Comparison of ENCODE assay signal across 18 cellular contexts in genomic region chr5:157038568-157039187, GRCh38. TPM values are rescaled to one million over a fixed set of nuclear protein-coding genes. Genes with fewer than 3 reads are reported as not detected.
A peak's percentile ranks its signal among the peaks of the same experiment; 100 is the strongest.
DNase-seq lines count a peak whose midpoint lies in the region; ATAC-seq, FAIRE-seq and TF ChIP-seq lines count a peak whose summit lies in the region.
"Had no signal": no experiment of that assay in that cellular context is flagged by ENCODE, and none has a peak within 500 bp of the region (broad histone marks: within the 10 kb centered on the region; RNA-seq: fewer than 3 reads in every experiment).

No MANE protein-coding gene starts in this region.

- intact Hi-C loops in activated T-helper 2 cell treated with anti-CD3 and anti-CD28 coated beads, Interferon-gamma antibody, Interleukin-2, Interleukin-4, amounts not matched to agents 10 μg/mL and 5 μg/mL and 100 μg/mL, durations not matched to agents 14 hours and 24 hours and 36 hours (cut with micrococcal nuclease), result no loop called here

- peaks cover 30% of the 10 kb centered on the region for H3K4me1 Mint-ChIP-seq in activated T-helper 2 cell treated with anti-CD3 and anti-CD28 coated beads, Interferon-gamma antibody, Interleukin-2, Interleukin-4, amounts not matched to agents 10 μg/mL and 5 μg/mL and 100 μg/mL, durations not matched to agents 14 hours and 24 hours and 36 hours (ENCODE audit: low read depth)

- H3K9me3 Mint-ChIP-seq in activated T-helper 2 cell treated with anti-CD3 and anti-CD28 coated beads, Interferon-gamma antibody, Interleukin-2, Interleukin-4, amounts not matched to agents 10 μg/mL and 5 μg/mL and 100 μg/mL, durations not matched to agents 14 hours and 24 hours and 36 hours, result no peaks in the 10 kb centered on the region
- H3K9me3 Mint-ChIP-seq: activated B cell treated with CpG ODN at 0.5 μM for 24 hours, type B pancreatic cell had no signal

- DNase-seq in ACHN (peak; percentile 72), GM12891 (ENCODE audit: insufficient read length, low spot score) (no peak), NCI-H748 treated with DMSO at 0.1 percent for 48 hours (lab: John Stamatoyannopoulos, UW) (no peak)
- DNase-seq in activated T-helper 2 cell treated with anti-CD3 and anti-CD28 coated beads, Interferon-gamma antibody, Interleukin-2, Interleukin-4, amounts not matched to agents 10 μg/mL and 5 μg/mL and 100 μg/mL, durations not matched to agents 14 hours and 24 hours and 36 hours (ENCODE audit: low spot score), result no peak
- DNase-seq: activated B cell treated with CpG ODN at 0.5 μM for 24 hours; activated T-cell treated with anti-CD3 and anti-CD28 coated beads, Interleukin-2, amount 50 U/mL, for 1 hour; amniotic stem cell; MG63; NCI-H2029 treated with DMSO at 0.1 percent for 48 hours; NCI-H526; sigmoid colon; stimulated activated CD4-positive, alpha-beta T cell treated with anti-CD3 and anti-CD28 coated beads, Interleukin-4, amount 100 ng/mL, for 24 hours had no signal

- peak overlapping the region; percentile 5 for H3K27ac Mint-ChIP-seq in activated T-helper 2 cell treated with anti-CD3 and anti-CD28 coated beads, Interferon-gamma antibody, Interleukin-2, Interleukin-4, amounts not matched to agents 10 μg/mL and 5 μg/mL and 100 μg/mL, durations not matched to agents 14 hours and 24 hours and 36 hours
- H3K27ac Mint-ChIP-seq: activated B cell treated with CpG ODN at 0.5 μM for 24 hours, type B pancreatic cell had no signal

- peak; percentile 44 for ATAC-seq in HG02798 (IDR thresholded peaks at IDR 0.05; ENCODE audit: poor library complexity, unreplicated experiment)
- ATAC-seq in HG03045 (IDR thresholded peaks at IDR 0.05; ENCODE audit: unreplicated experiment), result no peak
- ATAC-seq in HG03439 (IDR thresholded peaks at IDR 0.05; ENCODE audit: unreplicated experiment), result no peak
- no peak for ATAC-seq in GM18520 (IDR thresholded peaks at IDR 0.05; ENCODE audit: unreplicated experiment)
- ATAC-seq: Panc1 had no signal

- FAIRE-seq in GM12891 (lab: Jason Lieb, UNC), result peak; percentile 33

- TF ChIP-seq POLR2A in GM12891 (IDR thresholded peaks at IDR 0.05; ENCODE audit: low read depth, low read length), result no peak

- in situ Hi-C loops in ACHN (cut with HindIII; ENCODE audit: low pct_ligation_motif_present, low pct_unique_long_range_greater_than_20kb, low sequenced_read_pairs), result no loop called here

- no peak overlapping the region for H3K4me3 Mint-ChIP-seq in activated T-helper 2 cell treated with anti-CD3 and anti-CD28 coated beads, Interferon-gamma antibody, Interleukin-2, Interleukin-4, amounts not matched to agents 10 μg/mL and 5 μg/mL and 100 μg/mL, durations not matched to agents 14 hours and 24 hours and 36 hours (ENCODE audit: low read depth)
- H3K4me3 Mint-ChIP-seq: activated B cell treated with CpG ODN at 0.5 μM for 24 hours, type B pancreatic cell had no signal

- no peaks in the 10 kb centered on the region for H3K27me3 Mint-ChIP-seq in activated T-helper 2 cell treated with anti-CD3 and anti-CD28 coated beads, Interferon-gamma antibody, Interleukin-2, Interleukin-4, amounts not matched to agents 10 μg/mL and 5 μg/mL and 100 μg/mL, durations not matched to agents 14 hours and 24 hours and 36 hours (ENCODE audit: low read depth)
- H3K27me3 Mint-ChIP-seq: activated B cell treated with CpG ODN at 0.5 μM for 24 hours, type B pancreatic cell had no signal

- peaks cover 10% of the 10 kb centered on the region for H3K36me3 Mint-ChIP-seq in activated T-helper 2 cell treated with anti-CD3 and anti-CD28 coated beads, Interferon-gamma antibody, Interleukin-2, Interleukin-4, amounts not matched to agents 10 μg/mL and 5 μg/mL and 100 μg/mL, durations not matched to agents 14 hours and 24 hours and 36 hours (ENCODE audit: low read depth)
- H3K36me3 Mint-ChIP-seq: type B pancreatic cell had no signal

TF ChIP-seq in GM12891, 5 proteins besides CTCF, POLR2A, EP300 and RAD21:
- TF ChIP-seq TAF1 (IDR thresholded peaks at IDR 0.05; ENCODE audit: low read depth, low read length) (no peak), PAX5 (IDR thresholded peaks at IDR 0.05; ENCODE audit: insufficient read depth, low read length, severe bottlenecking) (no peak), POU2F2 (IDR thresholded peaks at IDR 0.05; ENCODE audit: low read depth, low read length) (no peak), SPI1 (IDR thresholded peaks at IDR 0.05; ENCODE audit: low read depth, low read length) (no peak), POLR2AphosphoS5 (IDR thresholded peaks at IDR 0.05; ENCODE audit: low read depth, low read length) (no peak)
TF ChIP-seq in GM12891: peak in this region for 0.

RNA-seq across cellular contexts. Expression of gene HAVCR1, which starts 20.2 kb away (rescaled TPM):
- polyA plus RNA-seq in GM12891 (2012; ENCODE audit: low read depth, missing spikeins), result not detected
- 0.64 and 1.2 TPM in 2 replicates for total RNA-seq in activated T-helper 2 cell treated with anti-CD3 and anti-CD28 coated beads, Interferon-gamma antibody, Interleukin-2, Interleukin-4, amounts not matched to agents 10 μg/mL and 5 μg/mL and 100 μg/mL, durations not matched to agents 14 hours and 24 hours and 36 hours
- total RNA-seq: activated B cell treated with CpG ODN at 0.5 μM for 24 hours, sigmoid colon had no signal
